30 cellular contexts compared by ENCODE assay signal in the genomic region with DNA sequence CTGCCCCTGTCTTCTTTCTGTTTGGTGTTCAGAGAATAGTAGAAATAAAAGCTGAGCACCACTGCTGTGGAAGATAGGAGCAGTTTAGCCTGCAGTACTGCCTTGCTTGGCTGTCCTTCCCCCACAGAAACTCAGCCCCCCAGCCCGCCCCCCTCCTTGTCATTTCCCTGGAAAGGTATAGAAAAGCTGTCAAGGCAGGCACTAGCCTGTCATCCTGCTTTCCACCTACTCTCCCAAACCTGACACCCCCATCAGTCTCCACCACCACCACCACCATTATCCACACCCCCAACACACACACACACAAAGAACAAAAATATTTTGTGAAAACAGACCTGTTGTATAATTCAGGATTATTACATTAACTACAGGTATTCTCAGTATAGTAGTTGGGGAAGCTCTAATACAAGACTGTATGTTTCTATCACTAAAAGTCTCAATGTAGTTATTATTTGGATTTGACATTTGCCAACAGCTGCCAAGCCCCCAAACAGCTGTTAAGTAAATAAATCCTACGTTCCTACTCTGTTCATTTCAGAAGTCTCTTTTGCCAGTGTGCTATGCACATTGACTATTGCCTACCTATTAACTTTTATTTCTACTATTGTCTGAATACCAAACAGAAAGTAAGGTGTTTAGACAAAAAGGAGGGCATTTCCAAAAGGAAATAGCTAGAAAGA.
"Had no signal": no experiment of that assay in that cellular context is flagged by ENCODE, and none has a peak within 500 bp of the region (broad histone marks: within the 10 kb centered on the region; RNA-seq: fewer than 3 reads in every experiment).

No MANE protein-coding gene starts in this region.

- H3K4me2 ChIP-seq: PC-9 had no signal

- H3K27me3 ChIP-seq: adrenal gland, body of pancreas, MG63 had no signal

- H3K4me3 Mint-ChIP-seq: activated CD4-positive, alpha-beta T cell treated with anti-CD3 and anti-CD28 coated beads, Interleukin-2, amount 10 ng/mL, durations not matched to agents 24 days and 14 days; activated naive CD4-positive, alpha-beta T cell treated with anti-CD3 and anti-CD28 coated beads for 36 hours; activated T-cell treated with anti-CD3 and anti-CD28 coated beads, Interleukin-2, amount 50 U/mL, for 4 hours; activated T-helper 1 cell treated with anti-CD3 and anti-CD28 coated beads, Interleukin-12 subunit alpha, Interleukin-12 subunit beta, Interleukin-2, Interleukin-4 antibody, amounts not matched to agents 30 ng/mL and 10 ng/mL and 1 ng/mL, durations not matched to agents 14 hours and 24 hours and 36 hours; T-helper 1 cell treated with Interleukin-12 subunit alpha and Interleukin-12 subunit beta and Interleukin-4 antibody, amounts not matched to agents 30 μg/mL and 1 μg/mL, for 36 hours; T-helper 2 cell treated with Interferon-gamma antibody and Interleukin-4, amounts not matched to agents 5 μg/mL and 100 μg/mL, for 36 hours had no signal

- H3K9me3 Mint-ChIP-seq: activated CD4-positive, alpha-beta T cell treated with anti-CD3 and anti-CD28 coated beads, Interleukin-2, amount 10 ng/mL, durations not matched to agents 24 days and 14 days; activated naive CD4-positive, alpha-beta T cell treated with anti-CD3 and anti-CD28 coated beads for 36 hours; activated naive CD4-positive, alpha-beta T cell treated with anti-CD3 and anti-CD28 coated beads, Interleukin-2, amount 50 U/mL, for 72 hours; activated T-cell treated with anti-CD3 and anti-CD28 coated beads, Interleukin-2, amount 50 U/mL, for 4 hours; activated T-helper 1 cell treated with anti-CD3 and anti-CD28 coated beads, Interleukin-12 subunit alpha, Interleukin-12 subunit beta, Interleukin-2, Interleukin-4 antibody, amounts not matched to agents 30 ng/mL and 10 ng/mL and 1 ng/mL, durations not matched to agents 14 hours and 24 hours and 36 hours; T-helper 1 cell treated with Interleukin-12 subunit alpha and Interleukin-12 subunit beta and Interleukin-4 antibody, amounts not matched to agents 30 μg/mL and 1 μg/mL, for 36 hours had no signal

- H3K36me3 ChIP-seq: adrenal gland had no signal

- H3K9me3 ChIP-seq: adrenal gland, body of pancreas, MG63 had no signal

- ATAC-seq: activated naive CD4-positive, alpha-beta T cell treated with anti-CD3 and anti-CD28 coated beads, Interleukin-2, amount 50 U/mL, for 72 hours; activated T-cell treated with anti-CD3 and anti-CD28 coated beads, Interleukin-2, amount 50 U/mL, for 4 hours; body of pancreas; K562; Right ventricle myocardium inferior had no signal

- H3K4me1 ChIP-seq: adrenal gland, body of pancreas had no signal

- H3K27ac Mint-ChIP-seq: activated CD4-positive, alpha-beta T cell treated with anti-CD3 and anti-CD28 coated beads, Interleukin-2, amount 10 ng/mL, durations not matched to agents 24 days and 14 days; activated naive CD4-positive, alpha-beta T cell treated with anti-CD3 and anti-CD28 coated beads for 36 hours; activated naive CD4-positive, alpha-beta T cell treated with anti-CD3 and anti-CD28 coated beads, Interleukin-2, amount 50 U/mL, for 72 hours; activated T-helper 1 cell treated with anti-CD3 and anti-CD28 coated beads, Interleukin-12 subunit alpha, Interleukin-12 subunit beta, Interleukin-2, Interleukin-4 antibody, amounts not matched to agents 30 ng/mL and 10 ng/mL and 1 ng/mL, durations not matched to agents 14 hours and 24 hours and 36 hours; T-helper 1 cell treated with Interleukin-12 subunit alpha and Interleukin-12 subunit beta and Interleukin-4 antibody, amounts not matched to agents 30 μg/mL and 1 μg/mL, for 36 hours; T-helper 2 cell treated with Interferon-gamma antibody and Interleukin-4, amounts not matched to agents 5 μg/mL and 100 μg/mL, for 36 hours had no signal

- H3K4me3 ChIP-seq: adrenal gland, body of pancreas, K562, MG63, PC-9 had no signal

- H3K4me1 Mint-ChIP-seq: activated CD4-positive, alpha-beta T cell treated with anti-CD3 and anti-CD28 coated beads, Interleukin-2, amount 10 ng/mL, durations not matched to agents 24 days and 14 days had no signal

- DNase-seq: activated CD4-positive, alpha-beta T cell treated with anti-CD3 and anti-CD28 coated beads, Interleukin-2, amount 10 ng/mL, durations not matched to agents 24 days and 14 days; activated CD4-positive, alpha-beta T cell treated with anti-CD3 and anti-CD28 coated beads, Interleukin-2, amount 50 U/mL, for 4 hours; activated CD8-positive, alpha-beta memory T cell treated with anti-CD3 and anti-CD28 coated beads, Interleukin-2, amount 50 U/mL, for 4 hours; activated gamma-delta T cell treated with Interleukin-2 at 50 U/mL for 16 hours; activated naive CD4-positive, alpha-beta T cell treated with anti-CD3 and anti-CD28 coated beads for 36 hours; activated T-cell treated with anti-CD3 and anti-CD28 coated beads for 4 hours; activated T-cell treated with anti-CD3 and anti-CD28 coated beads, Interleukin-2, amount 50 U/mL, for 4 hours; adrenal gland; body of pancreas; central memory CD4-positive, alpha-beta T cell; MG63; MV-4-11; NCI-H1092; NCI-H1436 treated with DMSO at 0.1 percent for 48 hours; NCI-H1694 treated with DMSO at 0.1 percent for 48 hours; NCI-H2029 treated with DMSO at 0.1 percent for 48 hours; NCI-H2107; NCI-H2171; NCI-H510A; NCI-H526; NCI-H748 treated with DMSO at 0.1 percent for 48 hours; PC-9; SIG-M5 had no signal

- H2AFZ ChIP-seq: PC-9 had no signal

- H3K27ac ChIP-seq: adrenal gland, body of pancreas, PC-9, RWPE1 had no signal
